1 cellular context compared by ENCODE assay signal in the genomic region with DNA sequence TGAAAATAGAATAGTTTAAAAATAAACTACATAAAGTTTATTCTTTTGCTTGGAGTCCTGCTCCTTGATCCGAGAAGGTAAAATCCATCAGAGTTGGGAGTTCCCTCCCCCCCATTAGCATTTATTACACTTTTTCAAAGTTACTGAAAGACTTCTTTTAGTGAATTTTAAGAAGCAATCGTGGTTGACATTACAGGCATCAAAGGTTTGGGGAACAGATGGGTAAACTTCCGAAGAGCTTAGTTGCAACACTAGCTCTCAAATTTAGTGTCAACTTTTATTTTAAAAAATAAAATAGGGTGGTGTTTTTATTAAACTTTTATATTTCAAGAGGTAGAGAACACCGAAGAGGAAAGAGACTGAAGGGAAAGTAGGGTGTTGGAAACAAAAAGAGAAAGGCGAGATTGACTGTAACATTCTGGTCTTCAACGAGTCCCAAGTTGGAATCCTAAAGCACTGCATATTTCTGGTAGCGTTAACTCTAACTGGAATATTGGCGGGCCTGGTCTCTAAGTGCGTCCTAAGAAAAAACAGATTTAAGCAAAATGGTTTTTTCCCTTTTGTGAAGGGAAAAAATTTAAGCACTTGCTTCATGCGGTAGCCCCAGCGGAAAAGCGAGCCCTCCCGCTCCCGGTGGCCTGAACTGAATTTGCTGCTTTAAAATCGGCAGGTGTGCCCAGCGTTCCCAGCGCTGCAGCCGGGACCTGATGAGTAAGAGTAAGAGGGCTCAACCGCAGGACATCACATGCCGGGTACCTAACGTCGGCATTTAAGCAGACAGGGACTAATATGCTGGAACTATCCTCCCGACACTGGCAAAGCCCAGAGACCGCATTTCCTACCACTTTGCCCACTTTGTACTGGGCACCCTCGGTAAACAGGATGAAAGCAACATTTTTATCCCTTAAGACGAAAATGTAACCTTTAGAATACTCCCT.
A peak's percentile ranks its signal among the peaks of the same experiment; 100 is the strongest.
TF ChIP-seq lines count a peak whose summit lies in the region.

No MANE protein-coding gene starts in this region.

TF ChIP-seq in H1, 55 proteins besides CTCF, POLR2A, EP300 and RAD21 (continued from another document):
- TF ChIP-seq RBBP5 (IDR thresholded peaks at IDR 0.05; ENCODE audit: borderline replicate concordance, low read depth, low read length) = no peak
- peak; percentile 81 for TF ChIP-seq EZH2 (IDR thresholded peaks at IDR 0.05; ENCODE audit: low read depth, low read length, severe bottlenecking)
- peak; percentile 79 for TF ChIP-seq CTBP2 (IDR thresholded peaks at IDR 0.05; ENCODE audit: borderline replicate concordance, insufficient read depth, insufficient read length, low read length)
- no peak for TF ChIP-seq SIRT6 (IDR thresholded peaks at IDR 0.05; ENCODE audit: low read length)
- no peak for TF ChIP-seq RFX5 (IDR thresholded peaks at IDR 0.05; ENCODE audit: borderline replicate concordance, low read depth, low read length)
TF ChIP-seq in H1: peak in this region for 3.
